Comparison of ENCODE assay signal across 19 cellular contexts in the genomic region with DNA sequence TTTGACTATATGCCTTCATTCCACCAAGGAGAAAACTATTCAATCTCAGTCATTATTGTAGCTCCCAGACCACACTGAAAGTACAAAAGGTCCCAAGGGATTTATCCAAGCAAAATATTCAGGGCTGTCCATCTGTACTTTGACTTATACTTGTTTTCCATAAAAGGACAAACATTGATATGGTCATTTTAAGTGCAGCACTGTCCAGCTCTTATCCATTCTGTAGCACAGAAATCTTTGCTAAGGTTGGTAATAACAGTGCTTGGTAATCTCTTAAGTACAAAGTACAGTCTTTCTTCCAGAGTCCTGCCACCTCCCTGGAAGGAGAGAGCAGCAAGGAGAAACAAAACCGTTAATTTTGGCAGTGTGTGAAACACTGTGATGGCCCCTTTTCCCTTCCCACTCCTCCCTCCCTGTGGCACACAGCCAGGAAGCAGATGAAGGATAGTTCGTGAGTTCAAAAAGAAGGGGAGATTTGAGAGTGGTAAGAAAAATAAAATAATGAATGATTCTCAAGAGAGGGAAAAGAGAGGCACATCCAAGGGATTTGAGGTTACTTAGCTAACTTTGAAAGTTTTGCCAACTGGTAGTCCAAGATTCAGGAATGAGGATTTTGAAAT. TPM values are rescaled to one million over a fixed set of nuclear protein-coding genes. Genes with fewer than 3 reads are reported as not detected.
DNase-seq lines count a peak whose midpoint lies in the region; ATAC-seq and TF ChIP-seq lines count a peak whose summit lies in the region.
"Had no signal": no experiment of that assay in that cellular context is flagged by ENCODE, and none has a peak within 500 bp of the region (broad histone marks: within the 10 kb centered on the region; RNA-seq: fewer than 3 reads in every experiment).

No MANE protein-coding gene starts in this region.

- POLR2A ChIA-PET in OCI-LY7 (lab: Charles Lee) = interaction anchor here (1.2 kb wide), 1 partner anchor 9 kb away, joined by 3 read pairs; no protein-coding TSS in a partner anchor

- H3K36me3 ChIP-seq in colonic mucosa (no peaks in the 10 kb centered on the region), OCI-LY7 (ENCODE audit: insufficient read depth, low read length) (no peaks in the 10 kb centered on the region)

- no peak overlapping the region for H2AFZ ChIP-seq in OCI-LY7 (ENCODE audit: low read length)

- H3K4me3 Mint-ChIP-seq in activated naive CD4-positive, alpha-beta T cell treated with anti-CD3 and anti-CD28 coated beads, Interleukin-2, amount 10 ng/mL, durations not matched to agents 7 days and 5 days = no peak overlapping the region
- H3K4me3 Mint-ChIP-seq: activated CD8-positive, alpha-beta memory T cell treated with anti-CD3 and anti-CD28 coated beads, Interleukin-2, amount 10 ng/mL, durations not matched to agents 7 days and 5 days had no signal

- H3K27me3 Mint-ChIP-seq in activated naive CD4-positive, alpha-beta T cell treated with anti-CD3 and anti-CD28 coated beads, Interleukin-2, amount 10 ng/mL, durations not matched to agents 7 days and 5 days = peaks cover 27% of the 10 kb centered on the region

- H3K36me3 Mint-ChIP-seq in activated naive CD4-positive, alpha-beta T cell treated with anti-CD3 and anti-CD28 coated beads, Interleukin-2, amount 10 ng/mL, durations not matched to agents 7 days and 5 days = no peaks in the 10 kb centered on the region
- H3K36me3 Mint-ChIP-seq: activated CD8-positive, alpha-beta memory T cell treated with anti-CD3 and anti-CD28 coated beads, Interleukin-2, amount 10 ng/mL, durations not matched to agents 7 days and 5 days had no signal

- H3K9me2 ChIP-seq in OCI-LY7 (ENCODE audit: insufficient read depth, low read length) = no peaks in the 10 kb centered on the region

- intact Hi-C loops in colonic mucosa (cut with DNase I) (no loop called here), OCI-LY7 (cut with micrococcal nuclease; ENCODE audit: unreplicated experiment) (no loop called here)

- no TSS peak for BruUV-seq in OCI-LY7 (replicated peaks; lab: Mats Ljungman, UMichigan)

- no peaks in the 10 kb centered on the region for H3K9me3 ChIP-seq in colonic mucosa
- no peaks in the 10 kb centered on the region for H3K9me3 ChIP-seq in OCI-LY7 (ENCODE audit: low read length)

- H3K27ac ChIP-seq in colonic mucosa (peak overlapping the region; percentile 34), OCI-LY7 (ENCODE audit: low read depth, low read length, poor library complexity, severe bottlenecking) (no peak overlapping the region)

- no peaks in the 10 kb centered on the region for H3K4me1 Mint-ChIP-seq in activated naive CD4-positive, alpha-beta T cell treated with anti-CD3 and anti-CD28 coated beads, Interleukin-2, amount 10 ng/mL, durations not matched to agents 7 days and 5 days
- H3K4me1 Mint-ChIP-seq: activated CD8-positive, alpha-beta memory T cell treated with anti-CD3 and anti-CD28 coated beads, Interleukin-2, amount 10 ng/mL, durations not matched to agents 7 days and 5 days had no signal

- no peaks in the 10 kb centered on the region for H3K27me3 ChIP-seq in colonic mucosa

- H3K4me3 ChIP-seq in colonic mucosa (no peak overlapping the region), skeletal muscle cell (ENCODE audit: low read depth, low read length) (no peak overlapping the region), OCI-LY7 (ENCODE audit: low read depth, low read length, poor library complexity, severe bottlenecking) (no peak overlapping the region)

- no peak overlapping the region for H3K4me2 ChIP-seq in OCI-LY7 (ENCODE audit: low read length)

- H4K20me1 ChIP-seq in OCI-LY7 (ENCODE audit: insufficient read depth, low read length) = no peaks in the 10 kb centered on the region

- CTCF ChIA-PET in activated naive CD4-positive, alpha-beta T cell treated with anti-CD3 and anti-CD28 coated beads, Interleukin-2, amount 10 ng/mL, durations not matched to agents 7 days and 5 days (lab: Charles Lee) = no interaction called here
- CTCF ChIA-PET in OCI-LY7 (lab: Charles Lee; ENCODE audit: unreplicated experiment) = no interaction called here

- no peak overlapping the region for H3K27ac Mint-ChIP-seq in activated naive CD4-positive, alpha-beta T cell treated with anti-CD3 and anti-CD28 coated beads, Interleukin-2, amount 10 ng/mL, durations not matched to agents 7 days and 5 days
- H3K27ac Mint-ChIP-seq: activated CD8-positive, alpha-beta memory T cell treated with anti-CD3 and anti-CD28 coated beads, Interleukin-2, amount 10 ng/mL, durations not matched to agents 7 days and 5 days; progenitor cell of endocrine pancreas had no signal

- no peak overlapping the region for H3K9ac ChIP-seq in colonic mucosa (ENCODE audit: low read depth in 2 of 2, low read length in 2 of 2)

- DNase-seq in LHCN-M2 (ENCODE audit: low read depth) (peak; percentile 78), colonic mucosa (no peak), left lobe of liver (ENCODE audit: low spot score) (no peak), skeletal muscle cell (ENCODE audit: low read depth) (peak; percentile 29), nucleus accumbens (lab: John Stamatoyannopoulos, UW) (no peak), OCI-LY7 (ENCODE audit: low spot score) (no peak)
- no peak for DNase-seq in activated naive CD4-positive, alpha-beta T cell treated with anti-CD3 and anti-CD28 coated beads, Interleukin-2, amount 10 ng/mL, durations not matched to agents 7 days and 5 days
- DNase-seq: activated CD8-positive, alpha-beta memory T cell treated with anti-CD3 and anti-CD28 coated beads, Interleukin-2, amount 10 ng/mL, durations not matched to agents 7 days and 5 days; activated effector memory CD4-positive, alpha-beta T cell treated with anti-CD3 and anti-CD28 coated beads, Interleukin-2, amount 50 U/mL, for 16 hours; amygdala; GF-D8; NCI-H1436; NCI-H226; stimulated activated CD4-positive, alpha-beta T cell treated with anti-CD3 and anti-CD28 coated beads, Interleukin-1b, Interleukin-23, amount 100 ng/mL, for 48 hours; substantia nigra; T-helper 2 cell had no signal

- ATAC-seq in left lobe of liver (peak; percentile 76), GM19397 (IDR thresholded peaks at IDR 0.05; ENCODE audit: unreplicated experiment) (no peak)
- ATAC-seq: activated CD8-positive, alpha-beta memory T cell treated with anti-CD3 and anti-CD28 coated beads, Interleukin-2, amount 10 ng/mL, durations not matched to agents 7 days and 5 days; esophagus mucosa had no signal

- TF ChIP-seq CTCF in colonic mucosa (IDR thresholded peaks at IDR 0.05) (no peak), OCI-LY7 (conservative IDR thresholded peaks at IDR 0.05; ENCODE audit: low read length) (no peak)

- no peaks in the 10 kb centered on the region for H3K4me1 ChIP-seq in colonic mucosa
- H3K4me1 ChIP-seq in OCI-LY7 (ENCODE audit: insufficient read depth, low read length, poor library complexity, severe bottlenecking) = no peaks in the 10 kb centered on the region

- H3K9me3 Mint-ChIP-seq in activated naive CD4-positive, alpha-beta T cell treated with anti-CD3 and anti-CD28 coated beads, Interleukin-2, amount 10 ng/mL, durations not matched to agents 7 days and 5 days = no peaks in the 10 kb centered on the region

- no peaks in the 10 kb centered on the region for H3K79me2 ChIP-seq in OCI-LY7 (ENCODE audit: insufficient read depth, low read depth, low read length)

RNA-seq across cellular contexts. Expression of gene CXCL2, which starts 6.8 kb away (rescaled TPM):
- total RNA-seq in LHCN-M2 (2014; rRNA removed) = 7.3 and 9.9 TPM in 2 replicates
- polyA plus RNA-seq in LHCN-M2 (2012) = 2.2 TPM
- total RNA-seq in colonic mucosa = 1 to 10 TPM; 7.5 TPM
- 50.5 TPM for total RNA-seq in left lobe of liver
- not detected in 2 replicates for total RNA-seq in OCI-LY7 (2014; rRNA removed; shearing (Covaris generic))
- total RNA-seq in OCI-LY7 (2022) = not detected in 2 replicates
- total RNA-seq: activated CD8-positive, alpha-beta memory T cell treated with anti-CD3 and anti-CD28 coated beads, Interleukin-2, amount 10 ng/mL, durations not matched to agents 7 days and 5 days had no signal

RNA-seq across cellular contexts. Expression of gene MTHFD2L, which starts 52.2 kb away (rescaled TPM):
- total RNA-seq in LHCN-M2 (2014; rRNA removed) (11.1 and 19.7 TPM in 2 replicates), colonic mucosa (10 to 100 TPM in 1 of 2 donors, 1 to 10 TPM in 1; 9.5 to 12.6 TPM), left lobe of liver (21.0 TPM), OCI-LY7 (2022) (18.7 and 18.8 TPM in 2 replicates)
- polyA plus RNA-seq in LHCN-M2 (2012) = 3.2 TPM
- total RNA-seq in OCI-LY7 (2014; rRNA removed; shearing (Covaris generic)) = 18.5 and 18.9 TPM in 2 replicates

Comparison
In these comparisons a context has a peak if more than half of its experiments do, and no peak if none do; other contexts are left out.
1. DNase-seq: peak in LHCN-M2 (single experiment) and skeletal muscle cell (single experiment); none in colonic mucosa (single experiment), left lobe of liver (single experiment), nucleus accumbens (0 of 56), activated naive CD4-positive, alpha-beta T cell treated with anti-CD3 and anti-CD28 coated beads, Interleukin-2, amount 10 ng/mL, durations not matched to agents 7 days and 5 days (single experiment) and OCI-LY7 (single experiment).